23 cellular contexts compared by ENCODE assay signal in the genomic region with DNA sequence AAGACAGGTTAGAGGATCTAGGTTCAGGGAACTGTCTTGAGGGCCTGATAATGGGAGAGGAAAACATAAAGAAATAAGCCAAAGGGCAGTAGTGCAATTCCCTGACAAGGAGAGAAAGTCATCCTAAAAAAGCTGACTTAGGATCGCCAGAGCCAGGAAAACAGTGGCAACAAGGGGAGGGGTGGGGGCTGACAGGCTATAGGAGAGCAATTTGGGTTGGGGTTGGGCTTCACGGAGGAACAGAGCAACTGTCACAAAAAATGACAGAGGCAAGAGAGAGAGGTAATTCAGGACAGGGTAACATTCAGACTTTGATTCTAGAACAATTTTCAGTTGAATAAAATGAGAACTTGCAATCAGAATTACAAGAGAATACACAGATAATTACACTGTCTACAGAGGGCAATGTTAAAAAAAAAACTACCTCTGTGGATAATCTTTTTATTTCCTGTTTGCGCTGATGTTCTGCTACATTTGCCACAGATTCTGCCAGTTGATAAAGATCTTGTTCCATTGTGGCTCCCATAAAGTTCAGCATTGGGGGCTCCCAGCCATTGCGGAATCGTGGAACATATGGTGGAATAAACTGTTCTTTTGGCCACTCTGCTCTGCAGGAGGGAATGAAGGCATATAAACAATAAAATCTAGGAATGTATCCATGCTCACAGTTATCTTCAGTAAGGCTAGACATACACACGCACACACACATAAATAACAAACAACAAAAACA.
DNase-seq lines count a peak whose midpoint lies in the region; ATAC-seq, FAIRE-seq and TF ChIP-seq lines count a peak whose summit lies in the region.
"Had no signal": no experiment of that assay in that cellular context is flagged by ENCODE, and none has a peak within 500 bp of the region (broad histone marks: within the 10 kb centered on the region; RNA-seq: fewer than 3 reads in every experiment).

No MANE protein-coding gene starts in this region.

- H3K4me3 Mint-ChIP-seq in neural progenitor cell = no peak overlapping the region
- H3K4me3 Mint-ChIP-seq: activated CD4-positive, alpha-beta memory T cell treated with anti-CD3 and anti-CD28 coated beads for 36 hours; naive B cell had no signal

- POLR2A ChIA-PET in endothelial cell of umbilical vein (lab: Charles Lee) = interaction anchor here (0.5 kb wide), 1 partner anchor 415 kb away, joined by 3 read pairs; no protein-coding TSS in a partner anchor

- H3K4me1 ChIP-seq in endothelial cell of umbilical vein (ENCODE audit: control insufficient read depth, extremely low read depth, insufficient read depth, low read length) = no peaks in the 10 kb centered on the region
- H3K4me1 ChIP-seq in neural progenitor cell = peaks cover 10% of the 10 kb centered on the region
- H3K4me1 ChIP-seq: psoas muscle had no signal

- H3K4me3 ChIP-seq in endothelial cell of umbilical vein (replicated peaks in 1 of 3; ENCODE audit: insufficient read depth in 1 of 3, low read depth in 1 of 3, low read length in 3 of 3) (no peak overlapping the region), neural progenitor cell (no peak overlapping the region)
- H3K4me3 ChIP-seq: psoas muscle had no signal

- no peaks in the 10 kb centered on the region for H3K9me3 ChIP-seq in endothelial cell of umbilical vein (replicated peaks; ENCODE audit: control insufficient read depth, insufficient read depth, low read length)
- no peaks in the 10 kb centered on the region for H3K9me3 ChIP-seq in neural progenitor cell (ENCODE audit: low read depth)
- H3K9me3 ChIP-seq: psoas muscle had no signal

- H3K4me2 ChIP-seq in endothelial cell of umbilical vein (ENCODE audit: insufficient read depth, low read length) (no peak overlapping the region), neural progenitor cell (peak overlapping the region; percentile 45)

- no TSS peak for BruUV-seq in endothelial cell of umbilical vein (replicated peaks; lab: Mats Ljungman, UMichigan)

- FAIRE-seq in endothelial cell of umbilical vein (lab: Jason Lieb, UNC) (peak; percentile 31), D721Med (lab: Jason Lieb, UNC) (no peak)
- FAIRE-seq: urothelium cell line had no signal

- TF ChIP-seq POLR2A in endothelial cell of umbilical vein (IDR thresholded peaks at IDR 0.05; ENCODE audit: low read depth, low read length) = no peak

- ATAC-seq in omental fat pad (ENCODE audit: low FRiP score) = no peak
- ATAC-seq: psoas muscle had no signal

- no peaks in the 10 kb centered on the region for H4K20me1 ChIP-seq in endothelial cell of umbilical vein (replicated peaks; ENCODE audit: control insufficient read depth, extremely low read depth, insufficient read depth, low read length)
- H4K20me1 ChIP-seq in neural progenitor cell (ENCODE audit: low read depth) = no peaks in the 10 kb centered on the region

- H3K27me3 Mint-ChIP-seq in neural progenitor cell (ENCODE audit: insufficient read depth, low read depth) = no peaks in the 10 kb centered on the region
- H3K27me3 Mint-ChIP-seq: activated CD4-positive, alpha-beta memory T cell treated with anti-CD3 and anti-CD28 coated beads for 36 hours; naive B cell had no signal

- H3K9me3 Mint-ChIP-seq in neural progenitor cell = no peaks in the 10 kb centered on the region
- H3K9me3 Mint-ChIP-seq: activated CD4-positive, alpha-beta memory T cell treated with anti-CD3 and anti-CD28 coated beads for 36 hours; naive B cell had no signal

- H3K9ac ChIP-seq in endothelial cell of umbilical vein (replicated peaks; ENCODE audit: extremely low read depth, insufficient read depth, low read length) (no peak overlapping the region), neural progenitor cell (no peak overlapping the region)

- H3K27me3 ChIP-seq in endothelial cell of umbilical vein (ENCODE audit: control insufficient read depth in 2 of 2, insufficient read depth in 2 of 2, low read length in 2 of 2) (no peaks in the 10 kb centered on the region), neural progenitor cell (no peaks in the 10 kb centered on the region)

- H3K79me2 ChIP-seq in endothelial cell of umbilical vein (ENCODE audit: control insufficient read depth, insufficient read depth, low read length) (no peaks in the 10 kb centered on the region), neural progenitor cell (ENCODE audit: low read depth) (no peaks in the 10 kb centered on the region)

- DNase-seq in D341Med (ENCODE audit: low spot score) (peak; percentile 25), KBM-7 (peak; percentile 19), endothelial cell of umbilical vein (ENCODE audit: low read depth, low spot score) (peak; percentile 11), neural progenitor cell (ENCODE audit: low spot score) (peak; percentile 20), D721Med (ENCODE audit: insufficient read length, low spot score) (no peak), omental fat pad (ENCODE audit: low spot score) (no peak)
- no peak for DNase-seq in activated CD4-positive, alpha-beta T cell treated with anti-CD3 and anti-CD28 coated beads, Interleukin-2, amount 50 U/mL, for 4 hours
- DNase-seq in stimulated activated CD4-positive, alpha-beta T cell treated with anti-CD3 and anti-CD28 coated beads, Interleukin-1b, Interleukin-23, amount 100 ng/mL, for 48 hours = no peak
- DNase-seq: activated CD4-positive, alpha-beta memory T cell treated with anti-CD3 and anti-CD28 coated beads for 36 hours; activated T-cell treated with anti-CD3 and anti-CD28 coated beads for 4 hours; anterior cingulate cortex; DMS53; Kasumi-1; kidney; naive B cell; NCI-H1105; NCI-H2107; NCI-H526; psoas muscle; SHP77 treated with DMSO at 0.1 percent for 48 hours; substantia nigra; WERI-Rb-1 had no signal

- H2AFZ ChIP-seq in endothelial cell of umbilical vein (ENCODE audit: low read depth, low read length) (no peak overlapping the region), neural progenitor cell (replicated peaks) (peak overlapping the region; percentile 36)

- H3K27ac ChIP-seq in endothelial cell of umbilical vein (ENCODE audit: insufficient read depth, low read depth, low read length) (no peak overlapping the region), neural progenitor cell (peak overlapping the region; percentile 51)
- H3K27ac ChIP-seq: psoas muscle, WERI-Rb-1 had no signal

- peaks cover under 1% of the 10 kb centered on the region for H3K9me1 ChIP-seq in endothelial cell of umbilical vein (replicated peaks; ENCODE audit: control insufficient read depth, extremely low read depth, insufficient read depth, low read length)

- CTCF ChIA-PET in endothelial cell of umbilical vein (lab: Charles Lee) = no interaction called here

- H3F3A ChIP-seq in neural progenitor cell (ENCODE audit: low read depth) = no peaks in the 10 kb centered on the region

- intact Hi-C loops in endothelial cell of umbilical vein (cut with micrococcal nuclease) = no loop called here

- dilution Hi-C loops in endothelial cell of umbilical vein (cut with MboI; ENCODE audit: extremely low pct_ligation_motif_present, low sequenced_read_pairs) = no loop called here

- H3K27ac Mint-ChIP-seq in neural progenitor cell = no peak overlapping the region
- H3K27ac Mint-ChIP-seq: activated CD4-positive, alpha-beta memory T cell treated with anti-CD3 and anti-CD28 coated beads for 36 hours had no signal

- H3K36me3 ChIP-seq in endothelial cell of umbilical vein (ENCODE audit: control insufficient read depth in 2 of 2, extremely low read depth in 1 of 2, insufficient read depth in 2 of 2, low read length in 2 of 2) (no peaks in the 10 kb centered on the region), neural progenitor cell (no peaks in the 10 kb centered on the region)

- TF ChIP-seq CTCF in endothelial cell of umbilical vein (IDR thresholded peaks at IDR 0.05; ENCODE audit: extremely low read depth in 1 of 2, insufficient read depth in 1 of 2, low read depth in 1 of 2, low read length in 2 of 2) (no peak), neural progenitor cell (IDR thresholded peaks at IDR 0.05) (no peak), D721Med (IDR thresholded peaks at IDR 0.05; ENCODE audit: insufficient read depth, missing control alignments) (no peak), omental fat pad (IDR thresholded peaks at IDR 0.05) (no peak)

- peaks cover 9% of the 10 kb centered on the region for H3K4me1 Mint-ChIP-seq in neural progenitor cell
- H3K4me1 Mint-ChIP-seq: naive B cell had no signal

- peaks cover 32% of the 10 kb centered on the region for H3K36me3 Mint-ChIP-seq in neural progenitor cell
- H3K36me3 Mint-ChIP-seq: activated CD4-positive, alpha-beta memory T cell treated with anti-CD3 and anti-CD28 coated beads for 36 hours; naive B cell had no signal

- in situ Hi-C loops in KBM-7 (cut with MboI; ENCODE audit: low pct_unique_long_range_greater_than_20kb, low sequenced_read_pairs) = no loop called here

TF ChIP-seq in endothelial cell of umbilical vein, 7 proteins besides CTCF, POLR2A, EP300 and RAD21:
- TF ChIP-seq EZH2 (IDR thresholded peaks at IDR 0.05; ENCODE audit: borderline replicate concordance, low read depth, low read length, severe bottlenecking) (no peak), MYC (IDR thresholded peaks at IDR 0.05; ENCODE audit: low read depth, low read length) (no peak), JUN (IDR thresholded peaks at IDR 0.05; ENCODE audit: borderline replicate concordance, insufficient read depth, insufficient read length, low read depth) (no peak), FOS (IDR thresholded peaks at IDR 0.05; ENCODE audit: borderline replicate concordance, insufficient read depth, low read length) (no peak), POLR2AphosphoS5 (IDR thresholded peaks at IDR 0.05; ENCODE audit: insufficient read depth, low read depth, low read length) (no peak), GATA2 (IDR thresholded peaks at IDR 0.05; ENCODE audit: insufficient read depth, insufficient read length, low read depth, low read length) (no peak)
- TF ChIP-seq, protein P1, sequence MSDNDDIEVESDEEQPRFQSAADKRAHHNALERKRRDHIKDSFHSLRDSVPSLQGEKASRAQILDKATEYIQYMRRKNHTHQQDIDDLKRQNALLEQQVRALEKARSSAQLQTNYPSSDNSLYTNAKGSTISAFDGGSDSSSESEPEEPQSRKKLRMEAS (IDR thresholded peaks at IDR 0.05; ENCODE audit: insufficient read depth, insufficient read length) = no peak

Comparison
In these comparisons a context has a peak if more than half of its experiments do, and no peak if none do; other contexts are left out.
1. DNase-seq: peak in D341Med (single experiment), KBM-7 (single experiment), endothelial cell of umbilical vein (single experiment) and neural progenitor cell (single experiment); none in D721Med (single experiment), omental fat pad (single experiment), activated CD4-positive, alpha-beta T cell treated with anti-CD3 and anti-CD28 coated beads, Interleukin-2, amount 50 U/mL, for 4 hours (0 of 2) and stimulated activated CD4-positive, alpha-beta T cell treated with anti-CD3 and anti-CD28 coated beads, Interleukin-1b, Interleukin-23, amount 100 ng/mL, for 48 hours (single experiment).